16 cellular contexts compared by ENCODE assay signal in the genomic region with DNA sequence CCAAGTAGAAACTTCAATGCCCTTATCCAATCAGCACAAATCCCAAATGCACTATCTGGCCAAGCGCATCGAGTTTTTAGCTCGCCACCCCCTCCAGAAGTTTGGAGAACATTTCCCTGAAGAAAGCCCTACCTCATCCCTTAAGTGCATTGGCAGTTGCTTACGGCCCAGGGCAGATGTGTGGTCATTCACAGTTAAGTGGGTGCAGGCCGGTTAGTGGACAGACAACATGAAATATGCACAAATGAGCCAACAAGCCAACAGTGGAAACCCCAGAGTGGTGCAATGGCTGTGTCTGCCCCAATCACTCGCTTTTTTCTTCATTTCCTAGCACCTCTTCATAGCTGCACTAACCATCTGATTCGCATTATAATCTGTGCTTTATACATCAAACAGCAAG.
DNase-seq lines count a peak whose midpoint lies in the region; ATAC-seq and TF ChIP-seq lines count a peak whose summit lies in the region.
"Had no signal": no experiment of that assay in that cellular context is flagged by ENCODE, and none has a peak within 500 bp of the region (broad histone marks: within the 10 kb centered on the region; RNA-seq: fewer than 3 reads in every experiment).

No MANE protein-coding gene starts in this region.

- TF ChIP-seq POLR2A in body of pancreas (IDR thresholded peaks at IDR 0.05): no peak

- WGBS in body of pancreas, 2 donors: 80 to 94% methylated on average over 7 of the region's 7 CpGs

- H3K4me3 ChIP-seq in body of pancreas (no peak overlapping the region), tibial artery (no peak overlapping the region)

- intact Hi-C loops in body of pancreas (cut with DNase I) (no loop called here), tibial artery (cut with DNase I; ENCODE audit: low total_unique reads) (no loop called here)

- H3K27me3 ChIP-seq in body of pancreas (no peaks in the 10 kb centered on the region), tibial artery (no peaks in the 10 kb centered on the region)

- no peak for TF ChIP-seq CTCF in body of pancreas (IDR thresholded peaks at IDR 0.05)
- no peak for TF ChIP-seq CTCF in tibial artery (IDR thresholded peaks at IDR 0.05)

- H3K27ac ChIP-seq in body of pancreas (no peak overlapping the region), tibial artery (no peak overlapping the region)

- DNase-seq in EH (ENCODE audit: low read depth) (peak; percentile 25), body of pancreas (no peak), iris pigment epithelial cell (ENCODE audit: low read depth) (peak; percentile 45), tibial artery (peak; percentile 49 to 58), iPS-NIHi11 (ENCODE audit: low spot score) (no peak)
- no peak for DNase-seq in activated CD8-positive, alpha-beta memory T cell treated with anti-CD3 and anti-CD28 coated beads, Interleukin-2, amount 50 U/mL, for 48 hours
- DNase-seq: ACHN; CD8-positive, alpha-beta T cell; DMS79 treated with DMSO at 0.1 percent for 48 hours; GDM1; NCI-H1417 treated with DMSO at 0.1 percent for 48 hours; NCI-H2029; NCI-H2171 treated with DMSO at 0.1 percent for 48 hours; NCI-H774; SIG-M5 had no signal

- H3K9me3 ChIP-seq in body of pancreas (no peaks in the 10 kb centered on the region), tibial artery (no peaks in the 10 kb centered on the region)

- H3K4me1 ChIP-seq in body of pancreas: peaks cover 5% of the 10 kb centered on the region
- H3K4me1 ChIP-seq in tibial artery: no peaks in the 10 kb centered on the region

- ATAC-seq in body of pancreas (peak; percentile 48), GM21526 (IDR thresholded peaks at IDR 0.05; ENCODE audit: low FRiP score, unreplicated experiment) (no peak)
- ATAC-seq: CD8-positive, alpha-beta T cell had no signal

- H3K36me3 ChIP-seq in body of pancreas (replicated peaks in 1 of 2; ENCODE audit: insufficient read depth in 1 of 2, low read depth in 2 of 2): no peaks in the 10 kb centered on the region
- H3K36me3 ChIP-seq in tibial artery: no peaks in the 10 kb centered on the region

Comparison
In these comparisons a context has a peak if more than half of its experiments do, and no peak if none do; other contexts are left out.
1. DNase-seq: peak in EH (single experiment), iris pigment epithelial cell (single experiment) and tibial artery (2 of 2); none in body of pancreas (0 of 4), activated CD8-positive, alpha-beta memory T cell treated with anti-CD3 and anti-CD28 coated beads, Interleukin-2, amount 50 U/mL, for 48 hours (single experiment) and iPS-NIHi11 (single experiment).